In the genomic region with DNA sequence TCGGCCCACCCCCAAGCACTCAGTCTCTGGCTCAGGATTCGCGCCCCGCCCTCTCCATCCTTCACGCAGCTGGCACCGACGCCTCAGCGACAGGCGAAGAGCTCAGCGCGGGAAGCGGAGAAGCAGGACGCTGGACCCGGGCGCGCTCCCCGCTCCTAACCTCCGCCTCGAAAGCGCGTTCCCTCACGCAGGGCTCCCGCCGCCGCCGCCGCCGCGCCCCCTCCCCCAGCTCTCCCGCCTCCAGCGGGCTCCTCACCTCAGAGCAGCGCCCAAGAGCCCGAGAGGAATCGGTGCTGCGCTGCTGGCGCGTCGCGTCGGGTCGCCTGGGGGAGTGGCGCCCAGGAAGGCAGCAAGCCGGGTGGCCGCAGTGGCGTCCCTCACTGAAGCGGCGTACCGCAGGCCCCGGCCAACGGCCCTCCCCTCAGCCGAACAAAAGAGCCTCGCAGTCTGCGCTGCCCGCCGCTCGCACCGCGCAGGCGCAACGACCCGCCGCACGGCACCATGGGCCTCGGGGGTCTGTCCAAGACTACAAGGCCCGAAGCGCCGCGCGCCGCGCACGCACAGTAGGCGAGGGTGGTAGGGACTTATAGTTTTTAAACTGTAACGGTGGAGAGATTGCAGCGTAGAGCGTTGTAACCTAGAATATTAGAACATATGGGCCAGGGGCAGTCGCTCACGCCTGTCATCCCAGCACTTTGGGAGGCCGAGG, we compare ENCODE assay signal across 8 cellular contexts. TPM values are rescaled to one million over a fixed set of nuclear protein-coding genes. Genes with fewer than 3 reads are reported as not detected.
DNase-seq lines count a peak whose midpoint lies in the region; ATAC-seq, FAIRE-seq and TF ChIP-seq lines count a peak whose summit lies in the region.

A gene (minus strand): TSS at position 467 of the 709 bp plus-strand sequence. CDS start 24,474 bp downstream, outside the sequence.

- H3K4me3 Mint-ChIP-seq in WTC11, result peak within 1 kb of the TSS; percentile 87

- H3K36me3 ChIP-seq in bronchial epithelial cell (ENCODE audit: control insufficient read depth, insufficient read depth, low read length) (no peaks in the 10 kb centered on the region), smooth muscle cell (ENCODE audit: low read depth) (no peaks in the 10 kb centered on the region)

- peak within 1 kb of the TSS; percentile 52 for H2AFZ ChIP-seq in smooth muscle cell (ENCODE audit: low read depth)

- H3K4me1 Mint-ChIP-seq in WTC11, result peaks cover 11% of the 10 kb centered on the region

- POLR2A ChIA-PET in WTC11 (lab: Charles Lee), result interaction anchor here (0.7 to 1.5 kb wide), 8 partner anchors 17 to 52 kb away, joined by 3 to 8 read pairs (median 4); no protein-coding TSS in a partner anchor

- H3K4me2 ChIP-seq in smooth muscle cell, result peak within 1 kb of the TSS; percentile 91

- peaks cover 11% of the 10 kb centered on the region for H3F3A ChIP-seq in smooth muscle cell (ENCODE audit: low read depth)

- H3K9me3 ChIP-seq in smooth muscle cell (replicated peaks; ENCODE audit: low read depth), result no peaks in the 10 kb centered on the region

- peaks cover 46% of the 10 kb centered on the region for H3K79me2 ChIP-seq in smooth muscle cell (ENCODE audit: low read depth)

- peak within 1 kb of the TSS; percentile 80 for H3K4me3 ChIP-seq in bronchial epithelial cell (ENCODE audit: low read depth, low read length)
- H3K4me3 ChIP-seq in smooth muscle cell, result peak within 1 kb of the TSS; percentile 91

- FAIRE-seq in bronchial epithelial cell (lab: Jason Lieb, UNC), result no peak

- H3K27me3 ChIP-seq in bronchial epithelial cell (ENCODE audit: control insufficient read depth, insufficient read depth, low read length), result no peaks in the 10 kb centered on the region
- H3K27me3 ChIP-seq in smooth muscle cell (ENCODE audit: low read depth), result no peaks in the 10 kb centered on the region

- in situ Hi-C loops in GM18951 (cut with MboI; ENCODE audit: low sequenced_read_pairs, unreplicated experiment), result no loop called here

- ATAC-seq in HG03175 (IDR thresholded peaks at IDR 0.05; ENCODE audit: unreplicated experiment) (peak; percentile 90), WTC11 (peak; percentile 90)

- H4K20me1 ChIP-seq in smooth muscle cell (ENCODE audit: low read depth), result peaks cover 42% of the 10 kb centered on the region

- H3K27ac ChIP-seq in smooth muscle cell (ENCODE audit: low read depth), result peak within 1 kb of the TSS; percentile 79

- TF ChIP-seq CTCF in WTC11 (IDR thresholded peaks at IDR 0.05) (no peak), bronchial epithelial cell (IDR thresholded peaks at IDR 0.05; ENCODE audit: insufficient read depth, low read length, severe bottlenecking) (no peak), smooth muscle cell (IDR thresholded peaks at IDR 0.05; ENCODE audit: borderline replicate concordance, insufficient read depth, poor library complexity, severe bottlenecking) (no peak)

- H3K27ac Mint-ChIP-seq in WTC11, result peak within 1 kb of the TSS; percentile 97

- peaks cover 8% of the 10 kb centered on the region for H3K4me1 ChIP-seq in smooth muscle cell (ENCODE audit: low read depth)

- WGBS in smooth muscle cell (ENCODE audit: low lambda C conversion rate), result under 1% methylated on average over 62 of the region's 79 CpGs

- DNase-seq in AG08396 (ENCODE audit: low spot score) (peak; percentile 95), NCI-H226 (peak; percentile 87), WTC11 (ENCODE audit: low spot score) (peak; percentile 97), bronchial epithelial cell (ENCODE audit: low read depth) (peak; percentile 82), iPS-NIHi7 (ENCODE audit: extremely low spot score) (peak; percentile 94), smooth muscle cell (lab: John Stamatoyannopoulos, UW; ENCODE audit: unreplicated experiment) (peak; percentile 78)

- CTCF ChIA-PET in WTC11 (lab: Charles Lee), result interaction anchor here (0.5 to 3.3 kb wide), 13 partner anchors 21 to 307 kb away, joined by 3 to 19 read pairs (median 3); no protein-coding TSS in a partner anchor

- H3K9ac ChIP-seq in smooth muscle cell (ENCODE audit: low read depth), result peak within 1 kb of the TSS; percentile 59

- H3K36me3 Mint-ChIP-seq in WTC11, result no peaks in the 10 kb centered on the region

- TF ChIP-seq POLR2A in GM18951 (IDR thresholded peaks at IDR 0.05; ENCODE audit: extremely low read depth, insufficient read depth, insufficient read length), result peak; percentile 66

- peaks cover 5% of the 10 kb centered on the region; the same call in 1 of the 2 replicates for H3K27me3 Mint-ChIP-seq in WTC11 (ENCODE audit: low read depth)

- H3K9me3 Mint-ChIP-seq in WTC11, result peaks cover 10% of the 10 kb centered on the region

TF ChIP-seq in WTC11, 78 proteins besides CTCF, POLR2A, EP300 and RAD21 (continues in another document):
- TF ChIP-seq FOXP1 (CRISPR knock-in tag; IDR thresholded peaks at IDR 0.05; ENCODE audit: borderline replicate concordance), result peak; percentile 87; the same call in 1 of the 2 replicates
- 0 out of 2 replicates have a peak, but pooled peaks have one; percentile 16 for TF ChIP-seq ZNF219 (CRISPR knock-in tag; IDR thresholded peaks at IDR 0.05; ENCODE audit: borderline replicate concordance)
- TF ChIP-seq, protein P1, sequence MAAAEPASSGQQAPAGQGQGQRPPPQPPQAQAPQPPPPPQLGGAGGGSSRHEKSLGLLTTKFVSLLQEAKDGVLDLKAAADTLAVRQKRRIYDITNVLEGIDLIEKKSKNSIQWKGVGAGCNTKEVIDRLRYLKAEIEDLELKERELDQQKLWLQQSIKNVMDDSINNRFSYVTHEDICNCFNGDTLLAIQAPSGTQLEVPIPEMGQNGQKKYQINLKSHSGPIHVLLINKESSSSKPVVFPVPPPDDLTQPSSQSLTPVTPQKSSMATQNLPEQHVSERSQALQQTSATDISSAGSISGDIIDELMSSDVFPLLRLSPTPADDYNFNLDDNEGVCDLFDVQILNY (CRISPR knock-in tag; IDR thresholded peaks at IDR 0.05), result peak; percentile 85
- TF ChIP-seq MYBL2 (CRISPR knock-in tag; IDR thresholded peaks at IDR 0.05), result peak; percentile 95
- TF ChIP-seq, protein P2, sequence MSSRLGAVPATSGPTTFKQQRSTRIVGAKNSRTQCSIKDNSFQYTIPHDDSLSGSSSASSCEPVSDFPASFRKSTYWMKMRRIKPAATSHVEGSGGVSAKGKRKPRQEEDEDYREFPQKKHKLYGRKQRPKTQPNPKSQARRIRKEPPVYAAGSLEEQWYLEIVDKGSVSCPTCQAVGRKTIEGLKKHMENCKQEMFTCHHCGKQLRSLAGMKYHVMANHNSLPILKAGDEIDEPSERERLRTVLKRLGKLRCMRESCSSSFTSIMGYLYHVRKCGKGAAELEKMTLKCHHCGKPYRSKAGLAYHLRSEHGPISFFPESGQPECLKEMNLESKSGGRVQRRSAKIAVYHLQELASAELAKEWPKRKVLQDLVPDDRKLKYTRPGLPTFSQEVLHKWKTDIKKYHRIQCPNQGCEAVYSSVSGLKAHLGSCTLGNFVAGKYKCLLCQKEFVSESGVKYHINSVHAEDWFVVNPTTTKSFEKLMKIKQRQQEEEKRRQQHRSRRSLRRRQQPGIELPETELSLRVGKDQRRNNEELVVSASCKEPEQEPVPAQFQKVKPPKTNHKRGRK (CRISPR knock-in tag; IDR thresholded peaks at IDR 0.05; ENCODE audit: borderline replicate concordance), result no peak
- TF ChIP-seq, protein P3, sequence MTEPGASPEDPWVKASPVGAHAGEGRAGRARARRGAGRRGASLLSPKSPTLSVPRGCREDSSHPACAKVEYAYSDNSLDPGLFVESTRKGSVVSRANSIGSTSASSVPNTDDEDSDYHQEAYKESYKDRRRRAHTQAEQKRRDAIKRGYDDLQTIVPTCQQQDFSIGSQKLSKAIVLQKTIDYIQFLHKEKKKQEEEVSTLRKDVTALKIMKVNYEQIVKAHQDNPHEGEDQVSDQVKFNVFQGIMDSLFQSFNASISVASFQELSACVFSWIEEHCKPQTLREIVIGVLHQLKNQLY (CRISPR knock-in tag; IDR thresholded peaks at IDR 0.05), result no peak
- TF ChIP-seq, protein P4, sequence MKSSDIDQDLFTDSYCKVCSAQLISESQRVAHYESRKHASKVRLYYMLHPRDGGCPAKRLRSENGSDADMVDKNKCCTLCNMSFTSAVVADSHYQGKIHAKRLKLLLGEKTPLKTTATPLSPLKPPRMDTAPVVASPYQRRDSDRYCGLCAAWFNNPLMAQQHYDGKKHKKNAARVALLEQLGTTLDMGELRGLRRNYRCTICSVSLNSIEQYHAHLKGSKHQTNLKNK (CRISPR knock-in tag; IDR thresholded peaks at IDR 0.05), result no peak
- 0 out of 2 replicates have a peak, but pooled peaks have one; percentile 17 for TF ChIP-seq ZNF317 (CRISPR knock-in tag; IDR thresholded peaks at IDR 0.05; ENCODE audit: borderline replicate concordance, low read depth)
- no peak for TF ChIP-seq NR3C1 (CRISPR knock-in tag; conservative IDR thresholded peaks at IDR 0.05; ENCODE audit: low read depth)
- TF ChIP-seq JUN (CRISPR knock-in tag; IDR thresholded peaks at IDR 0.05), result peak; percentile 54; the same call in 1 of the 2 replicates

RNA-seq across cellular contexts. Expression of the gene that starts here (rescaled TPM):
- total RNA-seq in WTC11 (2021) (162 to 167 TPM (median 165 TPM) in 3 replicates), bronchial epithelial cell (22.1 and 27.5 TPM in 2 replicates), smooth muscle cell (63.4 and 72.7 TPM in 2 replicates)
- polyA plus RNA-seq in smooth muscle cell, result 32.7 and 35.6 TPM in 2 replicates

Comparison
In these comparisons a context has a peak if more than half of its experiments do, and no peak if none do; other contexts are left out.
1. Peak in every context shown above with its lines: DNase-seq, ATAC-seq, H3K4me3 ChIP-seq and H3K27ac ChIP-seq.